Comparison of ENCODE assay signal across 12 cellular contexts in genomic region chr22:38173156-38173906, GRCh38. TPM values are rescaled to one million over a fixed set of nuclear protein-coding genes. Genes with fewer than 3 reads are reported as not detected.
DNase-seq lines count a peak whose midpoint lies in the region; ATAC-seq, FAIRE-seq and TF ChIP-seq lines count a peak whose summit lies in the region.
"Had no signal": no experiment of that assay in that cellular context is flagged by ENCODE, and none has a peak within 500 bp of the region (broad histone marks: within the 10 kb centered on the region; RNA-seq: fewer than 3 reads in every experiment).

No MANE protein-coding gene starts in this region.

- intact Hi-C loops in pancreas (cut with DNase I), result no loop called here

- ATAC-seq in T-helper 17 cell (no peak), pancreas (no peak), HG03139 (IDR thresholded peaks at IDR 0.05; ENCODE audit: unreplicated experiment) (no peak), GM18517 (IDR thresholded peaks at IDR 0.05; ENCODE audit: unreplicated experiment) (no peak)

- no peaks in the 10 kb centered on the region for H3K9me3 Mint-ChIP-seq in CD8-positive, alpha-beta memory T cell
- H3K9me3 Mint-ChIP-seq: brain, memory B cell had no signal

- peaks cover 43 to 53% (median 51%) of the 10 kb centered on the region in 3 donors for H3K4me1 Mint-ChIP-seq in CD8-positive, alpha-beta memory T cell
- peaks cover 32% of the 10 kb centered on the region for H3K4me1 Mint-ChIP-seq in T-helper 17 cell

- peak overlapping the region; percentile 24 to 98 (median 92) for H3K27ac Mint-ChIP-seq in CD8-positive, alpha-beta memory T cell
- peak overlapping the region; percentile 84 for H3K27ac Mint-ChIP-seq in T-helper 17 cell

- H3K4me3 Mint-ChIP-seq in CD8-positive, alpha-beta memory T cell, result peak overlapping the region in 6 of 7 donors; percentile 28 to 54 (median 42)
- no peak overlapping the region for H3K4me3 Mint-ChIP-seq in T-helper 17 cell
- H3K4me3 Mint-ChIP-seq: brain, memory B cell had no signal

- no peak for FAIRE-seq in pancreas (lab: Jason Lieb, UNC)

- no peak for TF ChIP-seq CTCF in coronary artery (IDR thresholded peaks at IDR 0.05)
- no peak for TF ChIP-seq CTCF in pancreas (IDR thresholded peaks at IDR 0.05)

- H3K9me3 ChIP-seq in CD8-positive, alpha-beta memory T cell (ENCODE audit: low read length), result no peaks in the 10 kb centered on the region
- no peaks in the 10 kb centered on the region for H3K9me3 ChIP-seq in T-helper 17 cell (ENCODE audit: control insufficient read depth, low read length, poor library complexity, severe bottlenecking)
- no peaks in the 10 kb centered on the region for H3K9me3 ChIP-seq in pancreas
- H3K9me3 ChIP-seq: thoracic aorta had no signal

- H3K36me3 ChIP-seq in CD8-positive, alpha-beta memory T cell (ENCODE audit: insufficient read depth, low read length), result peaks cover 6% of the 10 kb centered on the region
- H3K36me3 ChIP-seq in pancreas, result no peaks in the 10 kb centered on the region
- H3K36me3 ChIP-seq: thoracic aorta had no signal

- H3K27me3 ChIP-seq in CD8-positive, alpha-beta memory T cell (ENCODE audit: insufficient read depth, low read length, poor library complexity, severe bottlenecking), result no peaks in the 10 kb centered on the region
- H3K27me3 ChIP-seq in pancreas, result no peaks in the 10 kb centered on the region

- no peak overlapping the region for H3K27ac ChIP-seq in CD8-positive, alpha-beta memory T cell (ENCODE audit: low read depth, low read length)
- H3K27ac ChIP-seq in coronary artery, result no peak overlapping the region
- H3K27ac ChIP-seq in pancreas, result peak overlapping the region; percentile 38 to 76 (median 64)

- CTCF ChIA-PET in CD8-positive, alpha-beta memory T cell (lab: Charles Lee), result no interaction called here

- peaks cover 0 to 20% (median 6%) of the 10 kb centered on the region in 3 donors for H3K36me3 Mint-ChIP-seq in CD8-positive, alpha-beta memory T cell
- peaks cover 4% of the 10 kb centered on the region for H3K36me3 Mint-ChIP-seq in T-helper 17 cell (ENCODE audit: low read depth)

- H3K27me3 Mint-ChIP-seq in CD8-positive, alpha-beta memory T cell, result no peaks in the 10 kb centered on the region
- no peaks in the 10 kb centered on the region for H3K27me3 Mint-ChIP-seq in T-helper 17 cell
- H3K27me3 Mint-ChIP-seq: brain, memory B cell had no signal

- H3K4me3 ChIP-seq in CD8-positive, alpha-beta memory T cell (ENCODE audit: low read length), result no peak overlapping the region
- H3K4me3 ChIP-seq in coronary artery, result no peak overlapping the region
- no peak overlapping the region for H3K4me3 ChIP-seq in pancreas
- H3K4me3 ChIP-seq: thoracic aorta had no signal

- 71 to 77% methylated on average over 11 of the region's 11 CpGs for WGBS in pancreas, 2 donors

- POLR2A ChIA-PET in CD8-positive, alpha-beta memory T cell (lab: Charles Lee), result no interaction called here

- peaks cover 43% of the 10 kb centered on the region for H3K4me1 ChIP-seq in CD8-positive, alpha-beta memory T cell (ENCODE audit: insufficient read depth, low read length)
- peaks cover 0 to 7% (median 0%) of the 10 kb centered on the region in 3 donors for H3K4me1 ChIP-seq in pancreas

- no peak for DNase-seq in CD8-positive, alpha-beta memory T cell
- DNase-seq in T-helper 17 cell, result no peak
- DNase-seq in coronary artery (ENCODE audit: low spot score), result peak; percentile 70
- peak in 1 of 6 donors; percentile 9 for DNase-seq in pancreas
- DNase-seq in retina, result no peak
- no peak for DNase-seq in HPDE6-E6E7 (ENCODE audit: extremely low spot score)
- DNase-seq: NCI-H226 had no signal

RNA-seq across cellular contexts. Expression of gene PLA2G6, which starts 8.3 kb away (rescaled TPM):
- 10 to 100 TPM; 33.0 to 34.1 TPM for total RNA-seq in CD8-positive, alpha-beta memory T cell
- 5.6 TPM for polyA plus RNA-seq in CD8-positive, alpha-beta memory T cell
- total RNA-seq in T-helper 17 cell (10 to 100 TPM; 72.2 to 91.4 TPM), pancreas (10 to 100 TPM in 5 of 6 donors, 1 to 10 TPM in 1; 8.7 to 47.0 (median 21.3) TPM)
- 100 to 1,000 TPM; 107 to 109 TPM for polyA plus RNA-seq in pancreas

RNA-seq across cellular contexts. Expression of gene MAFF, which starts 28.5 kb away (rescaled TPM):
- total RNA-seq in CD8-positive, alpha-beta memory T cell, result 1 to 10 TPM; 7.4 to 7.8 TPM
- 4.6 TPM for polyA plus RNA-seq in CD8-positive, alpha-beta memory T cell
- total RNA-seq in T-helper 17 cell, result 10 to 100 TPM; 44.4 to 80.2 TPM
- 1 to 10 TPM; 3.4 to 8.9 (median 6.8) TPM for total RNA-seq in pancreas
- 10 to 100 TPM; 10.6 to 16.7 TPM for polyA plus RNA-seq in pancreas

Comparison
In these comparisons a context has a peak if more than half of its experiments do, and no peak if none do; other contexts are left out.
1. H3K27ac ChIP-seq: peak in pancreas (4 of 4); none in CD8-positive, alpha-beta memory T cell (single experiment) and coronary artery (0 of 2).
2. RNA of gene MAFF, which starts 28.5 kb away (total RNA-seq): 44.4 to 80.2 TPM in T-helper 17 cell; 7.4 to 7.8 TPM in CD8-positive, alpha-beta memory T cell and 3.4 to 8.9 TPM in pancreas; every median in the first group is over 4 times any median in the second.